In genomic region chr1:145908653-145909052, GRCh38 we compare ENCODE assay signal across 17 cellular contexts. TPM values are rescaled to one million over a fixed set of nuclear protein-coding genes. Genes with fewer than 3 reads are reported as not detected.
DNase-seq lines count a peak whose midpoint lies in the region; ATAC-seq and TF ChIP-seq lines count a peak whose summit lies in the region.
"Had no signal": no experiment of that assay in that cellular context is flagged by ENCODE, and none has a peak within 500 bp of the region (broad histone marks: within the 10 kb centered on the region; RNA-seq: fewer than 3 reads in every experiment).

No MANE protein-coding gene starts in this region.

- CTCF ChIA-PET in Panc1 (lab: Charles Lee), result interaction anchor here (2.2 kb wide), 1 partner anchor 17 kb away, joined by 15 read pairs; no protein-coding TSS in a partner anchor

- no peak overlapping the region for H3K4me3 Mint-ChIP-seq in activated CD4-positive, alpha-beta T cell treated with anti-CD3 and anti-CD28 coated beads, Interleukin-2, amount 10 ng/mL, durations not matched to agents 24 days and 14 days
- H3K4me3 Mint-ChIP-seq: activated naive CD8-positive, alpha-beta T cell treated with anti-CD3 and anti-CD28 coated beads, Interleukin-2, amount 50 U/mL, for 24 hours; neural progenitor cell; T-helper 2 cell treated with Interferon-gamma antibody and Interleukin-4, amounts not matched to agents 5 μg/mL and 100 μg/mL, for 36 hours had no signal

- H3K27ac Mint-ChIP-seq in activated CD4-positive, alpha-beta T cell treated with anti-CD3 and anti-CD28 coated beads, Interleukin-2, amount 10 ng/mL, durations not matched to agents 24 days and 14 days, result no peak overlapping the region
- H3K27ac Mint-ChIP-seq: activated naive CD8-positive, alpha-beta T cell treated with anti-CD3 and anti-CD28 coated beads, Interleukin-2, amount 50 U/mL, for 24 hours; neural progenitor cell; T-helper 2 cell treated with Interferon-gamma antibody and Interleukin-4, amounts not matched to agents 5 μg/mL and 100 μg/mL, for 36 hours had no signal

- intact Hi-C loops in Panc1 (cut with micrococcal nuclease; ENCODE audit: unreplicated experiment), result no loop called here
- intact Hi-C loops in activated CD4-positive, alpha-beta T cell treated with anti-CD3 and anti-CD28 coated beads, Interleukin-2, amount 10 ng/mL, durations not matched to agents 24 days and 14 days (cut with micrococcal nuclease), result no loop called here

- TF ChIP-seq CTCF in Panc1 (IDR thresholded peaks at IDR 0.05) (no peak), cardiac fibroblast (IDR thresholded peaks at IDR 0.05; ENCODE audit: low read depth, low read length) (no peak), osteoblast (IDR thresholded peaks at IDR 0.05; ENCODE audit: extremely low read depth, low read depth, low read length) (no peak)

- peaks cover 9% of the 10 kb centered on the region for H3K4me1 Mint-ChIP-seq in activated CD4-positive, alpha-beta T cell treated with anti-CD3 and anti-CD28 coated beads, Interleukin-2, amount 10 ng/mL, durations not matched to agents 24 days and 14 days
- H3K4me1 Mint-ChIP-seq: activated naive CD8-positive, alpha-beta T cell treated with anti-CD3 and anti-CD28 coated beads, Interleukin-2, amount 50 U/mL, for 24 hours had no signal

- H3K79me2 ChIP-seq in osteoblast (ENCODE audit: insufficient read depth, low read length), result peaks cover 16% of the 10 kb centered on the region

- ATAC-seq in Panc1 (no peak), GM18858 (IDR thresholded peaks at IDR 0.05; ENCODE audit: unreplicated experiment) (no peak), GM21447 (IDR thresholded peaks at IDR 0.05; ENCODE audit: unreplicated experiment) (no peak)
- ATAC-seq: activated naive CD8-positive, alpha-beta T cell treated with anti-CD3 and anti-CD28 coated beads, Interleukin-2, amount 50 U/mL, for 24 hours had no signal

- H3K27me3 ChIP-seq in Panc1 (ENCODE audit: control insufficient read depth, insufficient read depth, low read length) (no peaks in the 10 kb centered on the region), osteoblast (ENCODE audit: insufficient read depth, low read length) (no peaks in the 10 kb centered on the region)
- H3K27me3 ChIP-seq: colonic mucosa, neural progenitor cell had no signal

- peaks cover 22% of the 10 kb centered on the region for H3K36me3 Mint-ChIP-seq in activated CD4-positive, alpha-beta T cell treated with anti-CD3 and anti-CD28 coated beads, Interleukin-2, amount 10 ng/mL, durations not matched to agents 24 days and 14 days (ENCODE audit: low read depth)

- no TSS peak for BruUV-seq in Panc1 (replicated peaks; lab: Mats Ljungman, UMichigan)

- peak overlapping the region; percentile 46 for H3K27ac ChIP-seq in Panc1 (ENCODE audit: low read length)
- peak overlapping the region; percentile 81 for H3K27ac ChIP-seq in osteoblast (ENCODE audit: low read depth, low read length)
- H3K27ac ChIP-seq: colonic mucosa, epithelial cell of prostate, neural progenitor cell had no signal

- H3K4me1 ChIP-seq in Panc1 (ENCODE audit: control insufficient read depth, insufficient read depth, low read length), result peaks cover 13% of the 10 kb centered on the region
- H3K4me1 ChIP-seq in osteoblast (ENCODE audit: insufficient read depth, low read length), result peaks cover 24% of the 10 kb centered on the region
- H3K4me1 ChIP-seq: colonic mucosa, neural progenitor cell had no signal

- H4K20me1 ChIP-seq in osteoblast (ENCODE audit: insufficient read depth, low read length), result no peaks in the 10 kb centered on the region

- no peak overlapping the region for H3K4me3 ChIP-seq in Panc1 (ENCODE audit: low read depth in 2 of 2, low read length in 2 of 2)
- H3K4me3 ChIP-seq in cardiac fibroblast (replicated peaks in 1 of 2; ENCODE audit: low read depth in 2 of 2, low read length in 2 of 2), result peak overlapping the region; percentile 9 to 15
- H3K4me3 ChIP-seq in osteoblast (ENCODE audit: insufficient read depth, low read length), result peak overlapping the region; percentile 60
- H3K4me3 ChIP-seq: colonic mucosa, neural progenitor cell had no signal

- DNase-seq in AG20443 (ENCODE audit: low spot score), result peak; percentile 52
- DNase-seq in Panc1 (ENCODE audit: low read depth, low spot score), result no peak
- peak; percentile 42 to 89 for DNase-seq in cardiac fibroblast (ENCODE audit: low read depth in 2 of 2)
- peak; percentile 95 for DNase-seq in osteoblast (ENCODE audit: insufficient read length, low spot score, missing footprints)
- no peak for DNase-seq in activated CD4-positive, alpha-beta T cell treated with anti-CD3 and anti-CD28 coated beads, Interleukin-2, amount 10 ng/mL, durations not matched to agents 24 days and 14 days
- DNase-seq in SIG-M5 (lab: John Stamatoyannopoulos, UW), result no peak
- DNase-seq: activated naive CD8-positive, alpha-beta T cell treated with anti-CD3 and anti-CD28 coated beads, Interleukin-2, amount 50 U/mL, for 24 hours; colonic mucosa; head of caudate nucleus; islet precursor cell; NCI-H1694 treated with DMSO at 0.1 percent for 48 hours; NK-92 treated with Interleukin-12 subunit alpha and Interleukin-12 subunit beta, amount 100 ng/mL, for 24 hours had no signal

- H3K4me2 ChIP-seq in osteoblast (ENCODE audit: insufficient read depth, low read length), result peak overlapping the region; percentile 72
- H3K4me2 ChIP-seq: neural progenitor cell had no signal

- peak overlapping the region; percentile 66 for H2AFZ ChIP-seq in osteoblast (ENCODE audit: low read length)
- H2AFZ ChIP-seq: neural progenitor cell had no signal

- no peaks in the 10 kb centered on the region for H3K27me3 Mint-ChIP-seq in activated CD4-positive, alpha-beta T cell treated with anti-CD3 and anti-CD28 coated beads, Interleukin-2, amount 10 ng/mL, durations not matched to agents 24 days and 14 days
- H3K27me3 Mint-ChIP-seq: activated naive CD8-positive, alpha-beta T cell treated with anti-CD3 and anti-CD28 coated beads, Interleukin-2, amount 50 U/mL, for 24 hours had no signal

- POLR2A ChIA-PET in Panc1 (lab: Charles Lee), result interaction anchor here (0.7 kb wide), 1 partner anchor 100 kb away, joined by 4 read pairs; no protein-coding TSS in a partner anchor

- no peaks in the 10 kb centered on the region for H3K9me3 Mint-ChIP-seq in activated CD4-positive, alpha-beta T cell treated with anti-CD3 and anti-CD28 coated beads, Interleukin-2, amount 10 ng/mL, durations not matched to agents 24 days and 14 days
- H3K9me3 Mint-ChIP-seq: activated naive CD8-positive, alpha-beta T cell treated with anti-CD3 and anti-CD28 coated beads, Interleukin-2, amount 50 U/mL, for 24 hours; neural progenitor cell; T-helper 2 cell treated with Interferon-gamma antibody and Interleukin-4, amounts not matched to agents 5 μg/mL and 100 μg/mL, for 36 hours had no signal

- H3K9me3 ChIP-seq in Panc1 (ENCODE audit: control insufficient read depth, insufficient read depth, low read depth, low read length) (no peaks in the 10 kb centered on the region), osteoblast (ENCODE audit: low read depth, low read length) (no peaks in the 10 kb centered on the region)
- H3K9me3 ChIP-seq: colonic mucosa had no signal

- peaks cover 5% of the 10 kb centered on the region for H3K36me3 ChIP-seq in Panc1 (ENCODE audit: control insufficient read depth, insufficient read depth, low read length)
- H3K36me3 ChIP-seq in osteoblast (ENCODE audit: insufficient read depth, low read length), result peaks cover 31% of the 10 kb centered on the region
- H3K36me3 ChIP-seq: colonic mucosa, neural progenitor cell had no signal

- in situ Hi-C loops in Panc1 (cut with HindIII; ENCODE audit: low pct_unique_long_range_greater_than_20kb, low sequenced_read_pairs), result no loop called here

RNA-seq across cellular contexts. Expression of gene ITGA10, which starts 1.2 kb away (rescaled TPM):
- total RNA-seq in Panc1 (2021; ENCODE audit: unreplicated experiment) (2.2 TPM), osteoblast (44.5 and 56.6 TPM in 2 replicates)
- 1.3 TPM for polyA plus RNA-seq in Panc1 (2012; ENCODE audit: insufficient read length)
- total RNA-seq in activated CD4-positive, alpha-beta T cell treated with anti-CD3 and anti-CD28 coated beads, Interleukin-2, amount 10 ng/mL, durations not matched to agents 24 days and 14 days, result 1.7 and 2.4 TPM in 2 replicates

RNA-seq across cellular contexts. Expression of gene PEX11B, which starts 9.9 kb away (rescaled TPM):
- total RNA-seq in Panc1 (2021; ENCODE audit: unreplicated experiment) (27.4 TPM), osteoblast (18.9 and 20.3 TPM in 2 replicates)
- polyA plus RNA-seq in Panc1 (2012; ENCODE audit: insufficient read length), result 28.0 TPM
- 31.7 and 32.2 TPM in 2 replicates for total RNA-seq in activated CD4-positive, alpha-beta T cell treated with anti-CD3 and anti-CD28 coated beads, Interleukin-2, amount 10 ng/mL, durations not matched to agents 24 days and 14 days

RNA-seq across cellular contexts. Expression of gene RBM8A, which starts 18.6 kb away (rescaled TPM):
- total RNA-seq in Panc1 (2021; ENCODE audit: unreplicated experiment), result 172 TPM
- polyA plus RNA-seq in Panc1 (2012; ENCODE audit: insufficient read length), result 208 TPM
- 49.8 and 54.3 TPM in 2 replicates for total RNA-seq in osteoblast
- total RNA-seq in activated CD4-positive, alpha-beta T cell treated with anti-CD3 and anti-CD28 coated beads, Interleukin-2, amount 10 ng/mL, durations not matched to agents 24 days and 14 days, result 326 and 355 TPM in 2 replicates

RNA-seq across cellular contexts. Expression of gene ANKRD35, which starts 23.0 kb away (rescaled TPM):
- total RNA-seq in Panc1 (2021; ENCODE audit: unreplicated experiment) (not detected), osteoblast (1.4 and 2.1 TPM in 2 replicates)
- polyA plus RNA-seq in Panc1 (2012; ENCODE audit: insufficient read length), result not detected
- 0.40 TPM in 2 replicates for total RNA-seq in activated CD4-positive, alpha-beta T cell treated with anti-CD3 and anti-CD28 coated beads, Interleukin-2, amount 10 ng/mL, durations not matched to agents 24 days and 14 days

RNA-seq across cellular contexts. Expression of gene LIX1L, which starts 49.2 kb away (rescaled TPM):
- total RNA-seq in Panc1 (2021; ENCODE audit: unreplicated experiment) (23.3 TPM), osteoblast (33.3 and 33.7 TPM in 2 replicates)
- 8.6 TPM for polyA plus RNA-seq in Panc1 (2012; ENCODE audit: insufficient read length)
- 37.8 and 38.4 TPM in 2 replicates for total RNA-seq in activated CD4-positive, alpha-beta T cell treated with anti-CD3 and anti-CD28 coated beads, Interleukin-2, amount 10 ng/mL, durations not matched to agents 24 days and 14 days

Comparison
In these comparisons a context has a peak if more than half of its experiments do, and no peak if none do; other contexts are left out.
1. DNase-seq: peak in AG20443 (single experiment), cardiac fibroblast (2 of 2) and osteoblast (single experiment); none in Panc1 (single experiment), activated CD4-positive, alpha-beta T cell treated with anti-CD3 and anti-CD28 coated beads, Interleukin-2, amount 10 ng/mL, durations not matched to agents 24 days and 14 days (single experiment) and SIG-M5 (single experiment).
2. H3K4me3 ChIP-seq: peak in cardiac fibroblast (2 of 2) and osteoblast (single experiment); none in Panc1 (0 of 2).
3. RNA of gene ITGA10, which starts 1.2 kb away (total RNA-seq): 44.5 to 56.6 TPM in osteoblast; 1.7 to 2.4 TPM in activated CD4-positive, alpha-beta T cell treated with anti-CD3 and anti-CD28 coated beads, Interleukin-2, amount 10 ng/mL, durations not matched to agents 24 days and 14 days and 2.2 TPM in Panc1 (single experiment); every median in the first group is over 10 times any median in the second.